ENCODE assay signal across 11 cellular contexts in the genomic region with DNA sequence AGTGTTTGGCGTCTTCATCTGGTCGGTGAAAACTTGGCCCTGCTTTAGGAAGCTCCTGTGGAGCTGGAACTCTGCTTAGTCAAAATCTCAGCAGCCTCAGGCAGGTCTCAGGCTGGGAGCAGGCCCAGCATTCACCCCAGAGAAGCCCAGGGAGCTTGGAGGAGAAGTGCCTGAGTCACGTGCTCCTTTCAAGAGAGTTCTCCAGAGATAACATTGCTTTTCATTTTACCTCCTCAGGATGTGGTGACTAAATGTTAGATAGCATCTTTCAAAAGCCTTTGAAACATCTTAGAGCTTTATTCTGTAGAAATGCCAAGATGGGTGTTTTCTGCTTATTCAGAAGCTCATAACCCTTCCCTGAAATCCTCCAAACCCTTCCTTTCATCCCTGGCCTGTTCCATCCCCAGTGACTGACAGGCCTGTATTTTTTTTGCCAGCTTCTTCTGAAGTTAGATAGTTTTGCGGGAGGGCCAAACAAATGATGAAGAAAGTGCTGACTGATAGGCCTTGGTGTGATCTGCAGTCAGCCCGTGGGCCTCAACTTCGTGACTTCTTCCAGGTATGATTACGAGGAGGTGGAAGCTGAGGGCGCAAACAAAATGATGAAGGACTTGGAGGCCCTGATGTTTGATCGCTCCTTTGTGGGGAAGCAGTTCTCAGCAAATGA. TPM values are rescaled to one million over a fixed set of nuclear protein-coding genes. Genes with fewer than 3 reads are reported as not detected.
A peak's percentile ranks its signal among the peaks of the same experiment; 100 is the strongest.
DNase-seq lines count a peak whose midpoint lies in the region; ATAC-seq and TF ChIP-seq lines count a peak whose summit lies in the region.
"Had no signal": no experiment of that assay in that cellular context is flagged by ENCODE, and none has a peak within 500 bp of the region (broad histone marks: within the 10 kb centered on the region; RNA-seq: fewer than 3 reads in every experiment).

No MANE protein-coding gene starts in this region.

- ATAC-seq in HG02678 (IDR thresholded peaks at IDR 0.05; ENCODE audit: unreplicated experiment) (no peak), HG03280 (IDR thresholded peaks at IDR 0.05; ENCODE audit: unreplicated experiment) (no peak)

- POLR2A ChIA-PET in activated CD4-positive, alpha-beta T cell treated with anti-CD3 and anti-CD28 coated beads, Interleukin-2, amount 10 ng/mL, durations not matched to agents 7 days and 5 days (lab: Charles Lee): interaction anchor here (0.8 to 1.0 kb wide), 2 partner anchors 12 to 15 kb away, joined by 3 read pairs; no protein-coding TSS in a partner anchor

- peak overlapping the region; percentile 54 for H3K4me3 Mint-ChIP-seq in activated CD4-positive, alpha-beta T cell treated with anti-CD3 and anti-CD28 coated beads, Interleukin-2, amount 10 ng/mL, durations not matched to agents 7 days and 5 days

- TF ChIP-seq POLR2A in uterus (IDR thresholded peaks at IDR 0.05): no peak

- H3K36me3 Mint-ChIP-seq in activated CD4-positive, alpha-beta T cell treated with anti-CD3 and anti-CD28 coated beads, Interleukin-2, amount 10 ng/mL, durations not matched to agents 7 days and 5 days (ENCODE audit: low read depth): peaks cover 55% of the 10 kb centered on the region

- no peaks in the 10 kb centered on the region for H3K4me1 ChIP-seq in uterus

- no peak overlapping the region for H3K4me3 ChIP-seq in cardiac fibroblast (replicated peaks in 1 of 2; ENCODE audit: low read depth in 2 of 2, low read length in 2 of 2)
- no peak overlapping the region for H3K4me3 ChIP-seq in uterus
- no peak overlapping the region for H3K4me3 ChIP-seq in foreskin fibroblast (ENCODE audit: low read depth in 1 of 2, low read length in 2 of 2)

- H3K27me3 Mint-ChIP-seq in activated CD4-positive, alpha-beta T cell treated with anti-CD3 and anti-CD28 coated beads, Interleukin-2, amount 10 ng/mL, durations not matched to agents 7 days and 5 days: no peaks in the 10 kb centered on the region

- DNase-seq in HT1080 (ENCODE audit: low read depth) (peak; percentile 32), cardiac fibroblast (ENCODE audit: low read depth in 2 of 2) (peak; percentile 16 to 69), pons (ENCODE audit: low spot score) (peak; percentile 9), uterus (no peak), foreskin fibroblast (no peak)
- DNase-seq in activated CD4-positive, alpha-beta T cell treated with anti-CD3 and anti-CD28 coated beads, Interleukin-2, amount 10 ng/mL, durations not matched to agents 7 days and 5 days: peak; percentile 35
- DNase-seq: anterior cingulate cortex, head of caudate nucleus, NCI-H2171 treated with DMSO at 0.1 percent for 48 hours had no signal

- no peaks in the 10 kb centered on the region for H3K9me3 Mint-ChIP-seq in activated CD4-positive, alpha-beta T cell treated with anti-CD3 and anti-CD28 coated beads, Interleukin-2, amount 10 ng/mL, durations not matched to agents 7 days and 5 days

- CTCF ChIA-PET in activated CD4-positive, alpha-beta T cell treated with anti-CD3 and anti-CD28 coated beads, Interleukin-2, amount 10 ng/mL, durations not matched to agents 7 days and 5 days (lab: Charles Lee): interaction anchor here (1.0 to 2.4 kb wide), 5 partner anchors 9 to 41 kb away, joined by 3 to 8 read pairs (median 4); no protein-coding TSS in a partner anchor

- H3K36me3 ChIP-seq in uterus: no peaks in the 10 kb centered on the region

- H3K4me1 Mint-ChIP-seq in activated CD4-positive, alpha-beta T cell treated with anti-CD3 and anti-CD28 coated beads, Interleukin-2, amount 10 ng/mL, durations not matched to agents 7 days and 5 days: peaks cover 33% of the 10 kb centered on the region

- peak overlapping the region; percentile 95 for H3K27ac Mint-ChIP-seq in activated CD4-positive, alpha-beta T cell treated with anti-CD3 and anti-CD28 coated beads, Interleukin-2, amount 10 ng/mL, durations not matched to agents 7 days and 5 days

- intact Hi-C loops in uterus (cut with DNase I; ENCODE audit: low total_unique reads): no loop called here

- H3K27me3 ChIP-seq in uterus: no peaks in the 10 kb centered on the region

- H3K9me3 ChIP-seq in uterus: no peaks in the 10 kb centered on the region

- H3K27ac ChIP-seq in uterus: no peak overlapping the region

- TF ChIP-seq CTCF in cardiac fibroblast (IDR thresholded peaks at IDR 0.05; ENCODE audit: low read depth, low read length): no peak
- no peak for TF ChIP-seq CTCF in uterus (IDR thresholded peaks at IDR 0.05)
- TF ChIP-seq CTCF in foreskin fibroblast (IDR thresholded peaks at IDR 0.05; ENCODE audit: low read depth, low read length): no peak

RNA-seq across cellular contexts. Expression of a gene that starts 58.0 kb away (rescaled TPM):
- total RNA-seq in HT1080 (2014; rRNA removed; shearing (Covaris generic)): 31.9 and 34.4 TPM in 2 replicates
- polyA plus RNA-seq in HT1080 (2015; cell fraction: cytosol; rRNA removed): 38.4 and 41.7 TPM in 2 replicates
- polyA plus RNA-seq in HT1080 (2015; cell fraction: nucleus; rRNA removed): 44.6 and 50.5 TPM in 2 replicates
- 10 to 100 TPM; 37.0 to 38.7 TPM for total RNA-seq in activated CD4-positive, alpha-beta T cell treated with anti-CD3 and anti-CD28 coated beads, Interleukin-2, amount 10 ng/mL, durations not matched to agents 7 days and 5 days
- total RNA-seq in uterus: 10 to 100 TPM; 17.9 to 75.8 (median 27.8) TPM

Comparison
In these comparisons a context has a peak if more than half of its experiments do, and no peak if none do; other contexts are left out.
1. DNase-seq: peak in HT1080 (single experiment), activated CD4-positive, alpha-beta T cell treated with anti-CD3 and anti-CD28 coated beads, Interleukin-2, amount 10 ng/mL, durations not matched to agents 7 days and 5 days (single experiment), cardiac fibroblast (2 of 2) and pons (single experiment); none in uterus (0 of 2) and foreskin fibroblast (0 of 2).